1 cellular context compared by ENCODE assay signal in genomic region chr1:101282314-101283087, GRCh38.
TF ChIP-seq lines count a peak whose summit lies in the region.

No MANE protein-coding gene starts in this region.

TF ChIP-seq in HEK293, 187 proteins besides CTCF, POLR2A, EP300 and RAD21 (continued from another document and continues in another):
- TF ChIP-seq TSHZ1 (tag by site-specific recombination; IDR thresholded peaks at IDR 0.05; ENCODE audit: borderline replicate concordance) (peak; percentile 16; the same call in 1 of the 2 replicates), SETDB1 (IDR thresholded peaks at IDR 0.05; ENCODE audit: insufficient read length, low read length) (peak; percentile 22), ZBTB17 (tag by site-specific recombination; IDR thresholded peaks at IDR 0.05) (peak; percentile 57; the same call in 1 of the 2 replicates), ZNF433 (tag by site-specific recombination; IDR thresholded peaks at IDR 0.05; ENCODE audit: low read depth) (no peak), ZNF518A (tag by site-specific recombination; conservative IDR thresholded peaks at IDR 0.05; ENCODE audit: low read depth) (peak; percentile 54), TCF7L2 (IDR thresholded peaks at IDR 0.05; ENCODE audit: borderline replicate concordance, low read depth, low read length) (no peak), ZNF157 (tag by site-specific recombination; IDR thresholded peaks at IDR 0.05) (no peak), KLF10 (tag by site-specific recombination; IDR thresholded peaks at IDR 0.05) (0 out of 2 replicates have a peak, but pooled peaks have one; percentile 39), ZBTB21 (tag by site-specific recombination; IDR thresholded peaks at IDR 0.05) (no peak), ZNF280C (tag by site-specific recombination; IDR thresholded peaks at IDR 0.05) (no peak), ZNF2 (tag by site-specific recombination; IDR thresholded peaks at IDR 0.05) (peak; percentile 21; the same call in 1 of the 2 replicates), SCRT2 (tag by site-specific recombination; IDR thresholded peaks at IDR 0.05) (no peak), ZBTB8A (tag by site-specific recombination; IDR thresholded peaks at IDR 0.05) (peak; percentile 56; the same call in 1 of the 2 replicates), KLF8 (tag by site-specific recombination; IDR thresholded peaks at IDR 0.05) (no peak), ZNF624 (tag by site-specific recombination; IDR thresholded peaks at IDR 0.05) (no peak), ZNF843 (tag by site-specific recombination; IDR thresholded peaks at IDR 0.05) (peak; percentile 76; the same call in 1 of the 2 replicates), ZNF341 (tag by site-specific recombination; IDR thresholded peaks at IDR 0.05; ENCODE audit: low read depth) (peak; percentile 34; the same call in 1 of the 2 replicates), ZNF155 (tag by site-specific recombination; IDR thresholded peaks at IDR 0.05) (no peak), ZNF692 (tag by site-specific recombination; IDR thresholded peaks at IDR 0.05) (peak; percentile 69), WT1 (tag by site-specific recombination; IDR thresholded peaks at IDR 0.05) (0 out of 2 replicates have a peak, but pooled peaks have one; percentile 34), GLIS1 (tag by site-specific recombination; IDR thresholded peaks at IDR 0.05) (peak; percentile 80), MEIS1 (CRISPR knock-in tag; IDR thresholded peaks at IDR 0.05; ENCODE audit: borderline replicate concordance) (no peak), ZNF280D (tag by site-specific recombination; IDR thresholded peaks at IDR 0.05) (no peak), PRDM2 (tag by site-specific recombination; IDR thresholded peaks at IDR 0.05; ENCODE audit: borderline replicate concordance) (no peak), ZBTB10 (tag by site-specific recombination; IDR thresholded peaks at IDR 0.05) (no peak), ZSCAN30 (tag by site-specific recombination; IDR thresholded peaks at IDR 0.05) (peak; percentile 80), ZIC2 (tag by site-specific recombination; IDR thresholded peaks at IDR 0.05) (peak; percentile 64), ZNF629 (tag by site-specific recombination; IDR thresholded peaks at IDR 0.05) (peak; percentile 79), PRDM1 (tag by site-specific recombination; IDR thresholded peaks at IDR 0.05) (no peak), ZNF19 (tag by site-specific recombination; IDR thresholded peaks at IDR 0.05; ENCODE audit: low read depth) (no peak)
